ENCODE assay signal across 1 cellular context in the genomic region with DNA sequence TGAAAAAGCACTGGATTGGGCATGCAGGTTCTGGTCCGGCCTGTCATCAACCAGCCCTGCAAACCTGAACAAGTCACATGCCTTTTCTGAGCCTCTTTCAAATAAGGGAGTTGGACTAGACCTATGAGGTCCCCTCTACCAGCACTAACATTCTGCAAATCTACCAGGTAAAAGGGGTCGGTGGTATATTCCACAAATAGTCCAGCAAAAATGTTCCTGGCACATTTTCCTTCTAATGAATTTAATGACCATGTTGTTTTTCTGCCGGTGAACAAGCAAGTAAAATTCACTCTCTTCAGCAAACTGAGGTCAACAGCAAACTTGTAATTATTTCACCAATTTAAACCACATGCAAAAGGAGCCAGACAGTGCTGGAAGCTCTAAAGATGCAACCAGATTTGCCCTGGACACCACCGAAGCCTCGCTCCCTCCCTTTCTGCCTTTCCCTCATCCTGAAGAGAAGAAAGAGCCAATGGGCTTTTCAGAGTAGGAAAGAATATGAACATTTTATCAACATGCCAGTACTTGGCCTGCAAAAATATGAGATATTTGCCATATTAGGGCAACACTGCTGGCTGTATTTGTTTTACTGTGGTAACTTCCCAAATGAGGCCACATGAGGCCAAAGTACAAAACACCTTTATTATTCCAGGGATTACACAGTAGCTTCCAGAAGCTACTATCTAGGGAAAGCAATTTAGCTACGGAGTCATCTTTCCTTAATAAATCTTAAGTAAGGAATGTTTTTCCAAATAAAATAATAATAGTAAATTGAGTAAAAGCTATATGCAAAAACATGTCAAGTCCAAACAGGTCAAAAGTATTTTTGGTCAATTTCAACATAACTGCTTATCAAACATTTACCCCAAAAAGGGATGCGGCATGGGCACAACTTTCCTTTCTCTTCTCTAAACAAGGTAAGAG.
TF ChIP-seq lines count a peak whose summit lies in the region.

No MANE protein-coding gene starts in this region.

TF ChIP-seq in HepG2, 621 proteins besides CTCF, POLR2A, EP300 and RAD21 (continued from another document and continues in another):
- TF ChIP-seq, protein P1, sequence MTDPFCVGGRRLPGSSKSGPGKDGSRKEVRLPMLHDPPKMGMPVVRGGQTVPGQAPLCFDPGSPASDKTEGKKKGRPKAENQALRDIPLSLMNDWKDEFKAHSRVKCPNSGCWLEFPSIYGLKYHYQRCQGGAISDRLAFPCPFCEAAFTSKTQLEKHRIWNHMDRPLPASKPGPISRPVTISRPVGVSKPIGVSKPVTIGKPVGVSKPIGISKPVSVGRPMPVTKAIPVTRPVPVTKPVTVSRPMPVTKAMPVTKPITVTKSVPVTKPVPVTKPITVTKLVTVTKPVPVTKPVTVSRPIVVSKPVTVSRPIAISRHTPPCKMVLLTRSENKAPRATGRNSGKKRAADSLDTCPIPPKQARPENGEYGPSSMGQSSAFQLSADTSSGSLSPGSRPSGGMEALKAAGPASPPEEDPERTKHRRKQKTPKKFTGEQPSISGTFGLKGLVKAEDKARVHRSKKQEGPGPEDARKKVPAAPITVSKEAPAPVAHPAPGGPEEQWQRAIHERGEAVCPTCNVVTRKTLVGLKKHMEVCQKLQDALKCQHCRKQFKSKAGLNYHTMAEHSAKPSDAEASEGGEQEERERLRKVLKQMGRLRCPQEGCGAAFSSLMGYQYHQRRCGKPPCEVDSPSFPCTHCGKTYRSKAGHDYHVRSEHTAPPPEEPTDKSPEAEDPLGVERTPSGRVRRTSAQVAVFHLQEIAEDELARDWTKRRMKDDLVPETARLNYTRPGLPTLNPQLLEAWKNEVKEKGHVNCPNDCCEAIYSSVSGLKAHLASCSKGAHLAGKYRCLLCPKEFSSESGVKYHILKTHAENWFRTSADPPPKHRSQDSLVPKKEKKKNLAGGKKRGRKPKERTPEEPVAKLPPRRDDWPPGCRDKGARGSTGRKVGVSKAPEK (CRISPR knock-in tag; IDR thresholded peaks at IDR 0.05; ENCODE audit: borderline replicate concordance): no peak
- TF ChIP-seq FOSL2 (CRISPR knock-in tag; IDR thresholded peaks at IDR 0.05) (0 out of 2 replicates have a peak, but pooled peaks have one; percentile 18), SMAD3 (CRISPR knock-in tag; IDR thresholded peaks at IDR 0.05) (peak; percentile 83), ETV5 (CRISPR knock-in tag; IDR thresholded peaks at IDR 0.05; ENCODE audit: borderline replicate concordance) (peak; percentile 78; the same call in 1 of the 2 replicates), ZNF678 (CRISPR knock-in tag; IDR thresholded peaks at IDR 0.05) (peak; percentile 72; the same call in 1 of the 2 replicates), ZFX (CRISPR knock-in tag; IDR thresholded peaks at IDR 0.05; ENCODE audit: low read depth) (peak; percentile 53; the same call in 1 of the 2 replicates), KLF12 (CRISPR knock-in tag; IDR thresholded peaks at IDR 0.05; ENCODE audit: borderline replicate concordance) (no peak), YEATS4 (CRISPR knock-in tag; IDR thresholded peaks at IDR 0.05; ENCODE audit: borderline replicate concordance) (no peak), KLF6 (CRISPR knock-in tag; IDR thresholded peaks at IDR 0.05) (0 out of 2 replicates have a peak, but pooled peaks have one; percentile 83), ZNF230 (CRISPR knock-in tag; IDR thresholded peaks at IDR 0.05) (peak; percentile 78; the same call in 1 of the 2 replicates), MED1 (CRISPR knock-in tag; IDR thresholded peaks at IDR 0.05) (peak; percentile 93), SYNCRIP (IDR thresholded peaks at IDR 0.05; ENCODE audit: insufficient read depth, low read depth, low read length) (no peak), ZFP90 (CRISPR knock-in tag; IDR thresholded peaks at IDR 0.05; ENCODE audit: borderline replicate concordance) (no peak), PITX1 (CRISPR knock-in tag; IDR thresholded peaks at IDR 0.05) (peak; percentile 89), ZNF501 (CRISPR knock-in tag; IDR thresholded peaks at IDR 0.05) (peak; percentile 56; the same call in 1 of the 2 replicates), ZFP82 (CRISPR knock-in tag; IDR thresholded peaks at IDR 0.05; ENCODE audit: borderline replicate concordance) (no peak), ZNF746 (CRISPR knock-in tag; IDR thresholded peaks at IDR 0.05) (no peak), ZNF550 (CRISPR knock-in tag; IDR thresholded peaks at IDR 0.05; ENCODE audit: borderline replicate concordance) (no peak), SIN3B (IDR thresholded peaks at IDR 0.05; ENCODE audit: low read length) (0 out of 2 replicates have a peak, but pooled peaks have one; percentile 8), ZNF331 (CRISPR knock-in tag; IDR thresholded peaks at IDR 0.05) (peak; percentile 76; the same call in 1 of the 2 replicates), ZNF629 (CRISPR knock-in tag; conservative IDR thresholded peaks at IDR 0.05) (peak; percentile 52; the same call in 1 of the 2 replicates), ZNF337 (CRISPR knock-in tag; IDR thresholded peaks at IDR 0.05; ENCODE audit: borderline replicate concordance, low read depth) (0 out of 2 replicates have a peak, but pooled peaks have one; percentile 52), FOXP1 (IDR thresholded peaks at IDR 0.05) (no peak), FOXP1 (CRISPR knock-in tag; IDR thresholded peaks at IDR 0.05) (peak; percentile 70; the same call in 1 of the 2 replicates), ZNF674 (CRISPR knock-in tag; IDR thresholded peaks at IDR 0.05; ENCODE audit: low read depth) (no peak), DR1 (CRISPR knock-in tag; IDR thresholded peaks at IDR 0.05) (no peak), ZFP1 (CRISPR knock-in tag; IDR thresholded peaks at IDR 0.05) (peak; percentile 83)
- TF ChIP-seq, protein P2, sequence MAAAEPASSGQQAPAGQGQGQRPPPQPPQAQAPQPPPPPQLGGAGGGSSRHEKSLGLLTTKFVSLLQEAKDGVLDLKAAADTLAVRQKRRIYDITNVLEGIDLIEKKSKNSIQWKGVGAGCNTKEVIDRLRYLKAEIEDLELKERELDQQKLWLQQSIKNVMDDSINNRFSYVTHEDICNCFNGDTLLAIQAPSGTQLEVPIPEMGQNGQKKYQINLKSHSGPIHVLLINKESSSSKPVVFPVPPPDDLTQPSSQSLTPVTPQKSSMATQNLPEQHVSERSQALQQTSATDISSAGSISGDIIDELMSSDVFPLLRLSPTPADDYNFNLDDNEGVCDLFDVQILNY (CRISPR knock-in tag; conservative IDR thresholded peaks at IDR 0.05): no peak
- TF ChIP-seq, protein P3, sequence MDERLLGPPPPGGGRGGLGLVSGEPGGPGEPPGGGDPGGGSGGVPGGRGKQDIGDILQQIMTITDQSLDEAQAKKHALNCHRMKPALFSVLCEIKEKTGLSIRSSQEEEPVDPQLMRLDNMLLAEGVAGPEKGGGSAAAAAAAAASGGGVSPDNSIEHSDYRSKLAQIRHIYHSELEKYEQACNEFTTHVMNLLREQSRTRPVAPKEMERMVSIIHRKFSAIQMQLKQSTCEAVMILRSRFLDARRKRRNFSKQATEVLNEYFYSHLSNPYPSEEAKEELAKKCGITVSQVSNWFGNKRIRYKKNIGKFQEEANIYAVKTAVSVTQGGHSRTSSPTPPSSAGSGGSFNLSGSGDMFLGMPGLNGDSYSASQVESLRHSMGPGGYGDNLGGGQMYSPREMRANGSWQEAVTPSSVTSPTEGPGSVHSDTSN (CRISPR knock-in tag; IDR thresholded peaks at IDR 0.05): no peak
- TF ChIP-seq, protein P4, sequence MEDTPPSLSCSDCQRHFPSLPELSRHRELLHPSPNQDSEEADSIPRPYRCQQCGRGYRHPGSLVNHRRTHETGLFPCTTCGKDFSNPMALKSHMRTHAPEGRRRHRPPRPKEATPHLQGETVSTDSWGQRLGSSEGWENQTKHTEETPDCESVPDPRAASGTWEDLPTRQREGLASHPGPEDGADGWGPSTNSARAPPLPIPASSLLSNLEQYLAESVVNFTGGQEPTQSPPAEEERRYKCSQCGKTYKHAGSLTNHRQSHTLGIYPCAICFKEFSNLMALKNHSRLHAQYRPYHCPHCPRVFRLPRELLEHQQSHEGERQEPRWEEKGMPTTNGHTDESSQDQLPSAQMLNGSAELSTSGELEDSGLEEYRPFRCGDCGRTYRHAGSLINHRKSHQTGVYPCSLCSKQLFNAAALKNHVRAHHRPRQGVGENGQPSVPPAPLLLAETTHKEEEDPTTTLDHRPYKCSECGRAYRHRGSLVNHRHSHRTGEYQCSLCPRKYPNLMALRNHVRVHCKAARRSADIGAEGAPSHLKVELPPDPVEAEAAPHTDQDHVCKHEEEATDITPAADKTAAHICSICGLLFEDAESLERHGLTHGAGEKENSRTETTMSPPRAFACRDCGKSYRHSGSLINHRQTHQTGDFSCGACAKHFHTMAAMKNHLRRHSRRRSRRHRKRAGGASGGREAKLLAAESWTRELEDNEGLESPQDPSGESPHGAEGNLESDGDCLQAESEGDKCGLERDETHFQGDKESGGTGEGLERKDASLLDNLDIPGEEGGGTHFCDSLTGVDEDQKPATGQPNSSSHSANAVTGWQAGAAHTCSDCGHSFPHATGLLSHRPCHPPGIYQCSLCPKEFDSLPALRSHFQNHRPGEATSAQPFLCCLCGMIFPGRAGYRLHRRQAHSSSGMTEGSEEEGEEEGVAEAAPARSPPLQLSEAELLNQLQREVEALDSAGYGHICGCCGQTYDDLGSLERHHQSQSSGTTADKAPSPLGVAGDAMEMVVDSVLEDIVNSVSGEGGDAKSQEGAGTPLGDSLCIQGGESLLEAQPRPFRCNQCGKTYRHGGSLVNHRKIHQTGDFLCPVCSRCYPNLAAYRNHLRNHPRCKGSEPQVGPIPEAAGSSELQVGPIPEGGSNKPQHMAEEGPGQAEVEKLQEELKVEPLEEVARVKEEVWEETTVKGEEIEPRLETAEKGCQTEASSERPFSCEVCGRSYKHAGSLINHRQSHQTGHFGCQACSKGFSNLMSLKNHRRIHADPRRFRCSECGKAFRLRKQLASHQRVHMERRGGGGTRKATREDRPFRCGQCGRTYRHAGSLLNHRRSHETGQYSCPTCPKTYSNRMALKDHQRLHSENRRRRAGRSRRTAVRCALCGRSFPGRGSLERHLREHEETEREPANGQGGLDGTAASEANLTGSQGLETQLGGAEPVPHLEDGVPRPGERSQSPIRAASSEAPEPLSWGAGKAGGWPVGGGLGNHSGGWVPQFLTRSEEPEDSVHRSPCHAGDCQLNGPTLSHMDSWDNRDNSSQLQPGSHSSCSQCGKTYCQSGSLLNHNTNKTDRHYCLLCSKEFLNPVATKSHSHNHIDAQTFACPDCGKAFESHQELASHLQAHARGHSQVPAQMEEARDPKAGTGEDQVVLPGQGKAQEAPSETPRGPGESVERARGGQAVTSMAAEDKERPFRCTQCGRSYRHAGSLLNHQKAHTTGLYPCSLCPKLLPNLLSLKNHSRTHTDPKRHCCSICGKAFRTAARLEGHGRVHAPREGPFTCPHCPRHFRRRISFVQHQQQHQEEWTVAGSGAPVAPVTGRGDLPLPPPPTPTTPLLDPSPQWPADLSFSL (CRISPR knock-in tag; IDR thresholded peaks at IDR 0.05): peak; percentile 67; the same call in 1 of the 2 replicates
- TF ChIP-seq, protein P5, sequence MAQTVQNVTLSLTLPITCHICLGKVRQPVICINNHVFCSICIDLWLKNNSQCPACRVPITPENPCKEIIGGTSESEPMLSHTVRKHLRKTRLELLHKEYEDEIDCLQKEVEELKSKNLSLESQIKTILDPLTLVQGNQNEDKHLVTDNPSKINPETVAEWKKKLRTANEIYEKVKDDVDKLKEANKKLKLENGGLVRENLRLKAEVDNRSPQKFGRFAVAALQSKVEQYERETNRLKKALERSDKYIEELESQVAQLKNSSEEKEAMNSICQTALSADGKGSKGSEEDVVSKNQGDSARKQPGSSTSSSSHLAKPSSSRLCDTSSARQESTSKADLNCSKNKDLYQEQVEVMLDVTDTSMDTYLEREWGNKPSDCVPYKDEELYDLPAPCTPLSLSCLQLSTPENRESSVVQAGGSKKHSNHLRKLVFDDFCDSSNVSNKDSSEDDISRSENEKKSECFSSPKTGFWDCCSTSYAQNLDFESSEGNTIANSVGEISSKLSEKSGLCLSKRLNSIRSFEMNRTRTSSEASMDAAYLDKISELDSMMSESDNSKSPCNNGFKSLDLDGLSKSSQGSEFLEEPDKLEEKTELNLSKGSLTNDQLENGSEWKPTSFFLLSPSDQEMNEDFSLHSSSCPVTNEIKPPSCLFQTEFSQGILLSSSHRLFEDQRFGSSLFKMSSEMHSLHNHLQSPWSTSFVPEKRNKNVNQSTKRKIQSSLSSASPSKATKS (CRISPR knock-in tag; IDR thresholded peaks at IDR 0.05): peak; percentile 80; the same call in 1 of the 2 replicates
- TF ChIP-seq, protein P6, sequence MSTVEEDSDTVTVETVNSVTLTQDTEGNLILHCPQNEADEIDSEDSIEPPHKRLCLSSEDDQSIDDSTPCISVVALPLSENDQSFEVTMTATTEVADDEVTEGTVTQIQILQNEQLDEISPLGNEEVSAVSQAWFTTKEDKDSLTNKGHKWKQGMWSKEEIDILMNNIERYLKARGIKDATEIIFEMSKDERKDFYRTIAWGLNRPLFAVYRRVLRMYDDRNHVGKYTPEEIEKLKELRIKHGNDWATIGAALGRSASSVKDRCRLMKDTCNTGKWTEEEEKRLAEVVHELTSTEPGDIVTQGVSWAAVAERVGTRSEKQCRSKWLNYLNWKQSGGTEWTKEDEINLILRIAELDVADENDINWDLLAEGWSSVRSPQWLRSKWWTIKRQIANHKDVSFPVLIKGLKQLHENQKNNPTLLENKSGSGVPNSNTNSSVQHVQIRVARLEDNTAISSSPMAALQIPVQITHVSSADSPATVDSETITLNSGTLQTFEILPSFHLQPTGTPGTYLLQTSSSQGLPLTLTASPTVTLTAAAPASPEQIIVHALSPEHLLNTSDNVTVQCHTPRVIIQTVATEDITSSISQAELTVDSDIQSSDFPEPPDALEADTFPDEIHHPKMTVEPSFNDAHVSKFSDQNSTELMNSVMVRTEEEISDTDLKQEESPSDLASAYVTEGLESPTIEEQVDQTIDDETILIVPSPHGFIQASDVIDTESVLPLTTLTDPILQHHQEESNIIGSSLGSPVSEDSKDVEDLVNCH (CRISPR knock-in tag; IDR thresholded peaks at IDR 0.05): peak; percentile 52; the same call in 1 of the 2 replicates
- TF ChIP-seq, protein P7, sequence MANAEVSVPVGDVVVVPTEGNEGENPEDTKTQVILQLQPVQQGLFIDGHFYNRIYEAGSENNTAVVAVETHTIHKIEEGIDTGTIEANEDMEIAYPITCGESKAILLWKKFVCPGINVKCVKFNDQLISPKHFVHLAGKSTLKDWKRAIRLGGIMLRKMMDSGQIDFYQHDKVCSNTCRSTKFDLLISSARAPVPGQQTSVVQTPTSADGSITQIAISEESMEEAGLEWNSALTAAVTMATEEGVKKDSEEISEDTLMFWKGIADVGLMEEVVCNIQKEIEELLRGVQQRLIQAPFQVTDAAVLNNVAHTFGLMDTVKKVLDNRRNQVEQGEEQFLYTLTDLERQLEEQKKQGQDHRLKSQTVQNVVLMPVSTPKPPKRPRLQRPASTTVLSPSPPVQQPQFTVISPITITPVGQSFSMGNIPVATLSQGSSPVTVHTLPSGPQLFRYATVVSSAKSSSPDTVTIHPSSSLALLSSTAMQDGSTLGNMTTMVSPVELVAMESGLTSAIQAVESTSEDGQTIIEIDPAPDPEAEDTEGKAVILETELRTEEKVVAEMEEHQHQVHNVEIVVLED (CRISPR knock-in tag; IDR thresholded peaks at IDR 0.05; ENCODE audit: borderline replicate concordance): peak; percentile 35; the same call in 1 of the 2 replicates
- TF ChIP-seq, protein P8, sequence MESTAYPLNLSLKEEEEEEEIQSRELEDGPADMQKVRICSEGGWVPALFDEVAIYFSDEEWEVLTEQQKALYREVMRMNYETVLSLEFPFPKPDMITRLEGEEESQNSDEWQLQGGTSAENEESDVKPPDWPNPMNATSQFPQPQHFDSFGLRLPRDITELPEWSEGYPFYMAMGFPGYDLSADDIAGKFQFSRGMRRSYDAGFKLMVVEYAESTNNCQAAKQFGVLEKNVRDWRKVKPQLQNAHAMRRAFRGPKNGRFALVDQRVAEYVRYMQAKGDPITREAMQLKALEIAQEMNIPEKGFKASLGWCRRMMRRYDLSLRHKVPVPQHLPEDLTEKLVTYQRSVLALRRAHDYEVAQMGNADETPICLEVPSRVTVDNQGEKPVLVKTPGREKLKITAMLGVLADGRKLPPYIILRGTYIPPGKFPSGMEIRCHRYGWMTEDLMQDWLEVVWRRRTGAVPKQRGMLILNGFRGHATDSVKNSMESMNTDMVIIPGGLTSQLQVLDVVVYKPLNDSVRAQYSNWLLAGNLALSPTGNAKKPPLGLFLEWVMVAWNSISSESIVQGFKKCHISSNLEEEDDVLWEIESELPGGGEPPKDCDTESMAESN (CRISPR knock-in tag; conservative IDR thresholded peaks at IDR 0.05): peak; percentile 38; the same call in 1 of the 2 replicates
